In the genomic region with DNA sequence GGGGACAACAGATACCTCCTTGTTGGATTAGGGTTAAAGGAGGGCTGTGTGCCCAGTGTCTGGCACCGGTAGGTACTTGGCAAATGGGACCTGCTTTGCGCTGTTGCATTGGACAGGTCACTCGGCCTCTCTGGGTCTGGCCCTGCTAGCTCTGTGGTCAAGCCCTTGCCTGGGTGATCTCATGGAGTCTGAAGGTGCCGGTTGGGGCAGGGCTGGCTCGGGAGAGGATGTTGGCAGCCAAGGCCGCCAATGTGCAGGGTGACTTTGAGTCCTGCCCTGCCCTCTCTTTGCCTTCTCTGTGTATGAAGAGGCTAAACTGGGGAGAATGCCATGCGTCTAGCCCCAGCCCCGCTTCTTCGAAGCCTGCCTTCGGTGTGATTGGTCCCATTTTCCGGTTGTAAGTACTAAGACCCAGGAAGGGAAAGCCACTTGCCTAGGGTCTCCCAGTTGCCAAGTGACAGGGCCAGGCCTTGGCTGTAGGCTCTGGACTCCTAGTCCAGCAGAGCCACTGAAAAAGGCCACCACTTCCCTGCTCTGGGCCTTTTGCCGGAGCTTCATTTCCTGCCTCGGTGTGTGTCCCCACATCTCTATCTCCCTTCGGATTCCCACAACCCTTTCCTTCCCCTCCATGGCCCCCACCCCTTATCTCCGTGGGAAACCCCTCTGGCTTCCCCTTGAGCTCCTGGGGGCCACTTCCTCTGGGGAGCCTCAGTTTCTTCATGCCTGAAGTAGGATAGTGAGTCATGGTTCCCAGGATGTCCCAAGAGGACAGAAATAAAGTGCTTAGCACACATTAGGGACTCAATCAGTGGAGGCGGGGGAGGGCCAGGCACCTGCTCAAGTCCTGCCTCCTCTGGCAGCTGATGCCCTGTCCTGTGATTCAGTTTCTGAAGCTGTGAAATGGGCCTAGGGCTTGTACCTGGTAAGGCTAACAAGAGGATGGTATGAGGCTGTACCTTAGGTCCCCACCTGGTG, we compare ENCODE assay signal across 2 cellular contexts.
TF ChIP-seq lines count a peak whose summit lies in the region.

No MANE protein-coding gene starts in this region.

TF ChIP-seq in A549, 52 proteins besides CTCF, POLR2A, EP300 and RAD21:
- TF ChIP-seq PHF8 (IDR thresholded peaks at IDR 0.05; ENCODE audit: borderline replicate concordance, low read depth): no peak
- TF ChIP-seq RARB (CRISPR knock-in tag; IDR thresholded peaks at IDR 0.05): no peak
- no peak for TF ChIP-seq FOXS1 (CRISPR knock-in tag; IDR thresholded peaks at IDR 0.05)

TF ChIP-seq in GM12878, 131 proteins besides CTCF, POLR2A, EP300 and RAD21:
- TF ChIP-seq, protein P1, sequence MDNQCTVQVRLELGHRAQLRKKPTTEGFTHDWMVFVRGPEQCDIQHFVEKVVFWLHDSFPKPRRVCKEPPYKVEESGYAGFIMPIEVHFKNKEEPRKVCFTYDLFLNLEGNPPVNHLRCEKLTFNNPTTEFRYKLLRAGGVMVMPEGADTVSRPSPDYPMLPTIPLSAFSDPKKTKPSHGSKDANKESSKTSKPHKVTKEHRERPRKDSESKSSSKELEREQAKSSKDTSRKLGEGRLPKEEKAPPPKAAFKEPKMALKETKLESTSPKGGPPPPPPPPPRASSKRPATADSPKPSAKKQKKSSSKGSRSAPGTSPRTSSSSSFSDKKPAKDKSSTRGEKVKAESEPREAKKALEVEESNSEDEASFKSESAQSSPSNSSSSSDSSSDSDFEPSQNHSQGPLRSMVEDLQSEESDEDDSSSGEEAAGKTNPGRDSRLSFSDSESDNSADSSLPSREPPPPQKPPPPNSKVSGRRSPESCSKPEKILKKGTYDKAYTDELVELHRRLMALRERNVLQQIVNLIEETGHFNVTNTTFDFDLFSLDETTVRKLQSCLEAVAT (IDR thresholded peaks at IDR 0.05): peak; percentile 59; the same call in 1 of the 2 replicates
- TF ChIP-seq SUPT20H (IDR thresholded peaks at IDR 0.05; ENCODE audit: borderline replicate concordance, control insufficient read depth, low read depth, low read length) (no peak), IKZF1 (conservative IDR thresholded peaks at IDR 0.05) (peak; percentile 49), EGR1 (IDR thresholded peaks at IDR 0.05; ENCODE audit: borderline replicate concordance in 1 of 2, low read depth in 2 of 2, low read length in 2 of 2) (0 out of 3 replicates have a peak, but pooled peaks of 1 of the 2 experiments have one; percentile 10), DPF2 (IDR thresholded peaks at IDR 0.05) (0 out of 2 replicates have a peak, but pooled peaks have one; percentile 27), TCF12 (IDR thresholded peaks at IDR 0.05; ENCODE audit: low read depth, low read length) (0 out of 2 replicates have a peak, but pooled peaks have one; percentile 35), SMC3 (IDR thresholded peaks at IDR 0.05; ENCODE audit: borderline replicate concordance, low read length) (peak; percentile 6; the same call in 1 of the 2 replicates), CHD2 (IDR thresholded peaks at IDR 0.05; ENCODE audit: borderline replicate concordance, low read depth, low read length) (0 out of 2 replicates have a peak, but pooled peaks have one; percentile 24), CBX3 (IDR thresholded peaks at IDR 0.05; ENCODE audit: borderline replicate concordance, low read depth) (no peak), IKZF2 (IDR thresholded peaks at IDR 0.05) (peak; percentile 35 to 38; a peak in 2 of 4 replicates), SPI1 (IDR thresholded peaks at IDR 0.05; ENCODE audit: borderline replicate concordance, insufficient read depth, low read depth, low read length) (peak; percentile 20; the same call in 1 of the 2 replicates), RUNX3 (IDR thresholded peaks at IDR 0.05; ENCODE audit: low read length) (0 out of 2 replicates have a peak, but pooled peaks have one; percentile 6), MEF2B (IDR thresholded peaks at IDR 0.05; ENCODE audit: partially characterized antibody, poor library complexity, severe bottlenecking) (peak; percentile 83)
- TF ChIP-seq, protein P2, sequence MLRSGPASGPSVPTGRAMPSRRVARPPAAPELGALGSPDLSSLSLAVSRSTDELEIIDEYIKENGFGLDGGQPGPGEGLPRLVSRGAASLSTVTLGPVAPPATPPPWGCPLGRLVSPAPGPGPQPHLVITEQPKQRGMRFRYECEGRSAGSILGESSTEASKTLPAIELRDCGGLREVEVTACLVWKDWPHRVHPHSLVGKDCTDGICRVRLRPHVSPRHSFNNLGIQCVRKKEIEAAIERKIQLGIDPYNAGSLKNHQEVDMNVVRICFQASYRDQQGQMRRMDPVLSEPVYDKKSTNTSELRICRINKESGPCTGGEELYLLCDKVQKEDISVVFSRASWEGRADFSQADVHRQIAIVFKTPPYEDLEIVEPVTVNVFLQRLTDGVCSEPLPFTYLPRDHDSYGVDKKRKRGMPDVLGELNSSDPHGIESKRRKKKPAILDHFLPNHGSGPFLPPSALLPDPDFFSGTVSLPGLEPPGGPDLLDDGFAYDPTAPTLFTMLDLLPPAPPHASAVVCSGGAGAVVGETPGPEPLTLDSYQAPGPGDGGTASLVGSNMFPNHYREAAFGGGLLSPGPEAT (IDR thresholded peaks at IDR 0.05; ENCODE audit: low read depth): 0 out of 2 replicates have a peak, but pooled peaks have one; percentile 14
- TF ChIP-seq, protein P3, sequence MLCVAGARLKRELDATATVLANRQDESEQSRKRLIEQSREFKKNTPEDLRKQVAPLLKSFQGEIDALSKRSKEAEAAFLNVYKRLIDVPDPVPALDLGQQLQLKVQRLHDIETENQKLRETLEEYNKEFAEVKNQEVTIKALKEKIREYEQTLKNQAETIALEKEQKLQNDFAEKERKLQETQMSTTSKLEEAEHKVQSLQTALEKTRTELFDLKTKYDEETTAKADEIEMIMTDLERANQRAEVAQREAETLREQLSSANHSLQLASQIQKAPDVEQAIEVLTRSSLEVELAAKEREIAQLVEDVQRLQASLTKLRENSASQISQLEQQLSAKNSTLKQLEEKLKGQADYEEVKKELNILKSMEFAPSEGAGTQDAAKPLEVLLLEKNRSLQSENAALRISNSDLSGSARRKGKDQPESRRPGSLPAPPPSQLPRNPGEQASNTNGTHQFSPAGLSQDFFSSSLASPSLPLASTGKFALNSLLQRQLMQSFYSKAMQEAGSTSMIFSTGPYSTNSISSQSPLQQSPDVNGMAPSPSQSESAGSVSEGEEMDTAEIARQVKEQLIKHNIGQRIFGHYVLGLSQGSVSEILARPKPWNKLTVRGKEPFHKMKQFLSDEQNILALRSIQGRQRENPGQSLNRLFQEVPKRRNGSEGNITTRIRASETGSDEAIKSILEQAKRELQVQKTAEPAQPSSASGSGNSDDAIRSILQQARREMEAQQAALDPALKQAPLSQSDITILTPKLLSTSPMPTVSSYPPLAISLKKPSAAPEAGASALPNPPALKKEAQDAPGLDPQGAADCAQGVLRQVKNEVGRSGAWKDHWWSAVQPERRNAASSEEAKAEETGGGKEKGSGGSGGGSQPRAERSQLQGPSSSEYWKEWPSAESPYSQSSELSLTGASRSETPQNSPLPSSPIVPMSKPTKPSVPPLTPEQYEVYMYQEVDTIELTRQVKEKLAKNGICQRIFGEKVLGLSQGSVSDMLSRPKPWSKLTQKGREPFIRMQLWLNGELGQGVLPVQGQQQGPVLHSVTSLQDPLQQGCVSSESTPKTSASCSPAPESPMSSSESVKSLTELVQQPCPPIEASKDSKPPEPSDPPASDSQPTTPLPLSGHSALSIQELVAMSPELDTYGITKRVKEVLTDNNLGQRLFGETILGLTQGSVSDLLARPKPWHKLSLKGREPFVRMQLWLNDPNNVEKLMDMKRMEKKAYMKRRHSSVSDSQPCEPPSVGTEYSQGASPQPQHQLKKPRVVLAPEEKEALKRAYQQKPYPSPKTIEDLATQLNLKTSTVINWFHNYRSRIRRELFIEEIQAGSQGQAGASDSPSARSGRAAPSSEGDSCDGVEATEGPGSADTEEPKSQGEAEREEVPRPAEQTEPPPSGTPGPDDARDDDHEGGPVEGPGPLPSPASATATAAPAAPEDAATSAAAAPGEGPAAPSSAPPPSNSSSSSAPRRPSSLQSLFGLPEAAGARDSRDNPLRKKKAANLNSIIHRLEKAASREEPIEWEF (IDR thresholded peaks at IDR 0.05; ENCODE audit: insufficient replicate concordance, low read depth, low read length): peak; percentile 72
- TF ChIP-seq, protein P4, sequence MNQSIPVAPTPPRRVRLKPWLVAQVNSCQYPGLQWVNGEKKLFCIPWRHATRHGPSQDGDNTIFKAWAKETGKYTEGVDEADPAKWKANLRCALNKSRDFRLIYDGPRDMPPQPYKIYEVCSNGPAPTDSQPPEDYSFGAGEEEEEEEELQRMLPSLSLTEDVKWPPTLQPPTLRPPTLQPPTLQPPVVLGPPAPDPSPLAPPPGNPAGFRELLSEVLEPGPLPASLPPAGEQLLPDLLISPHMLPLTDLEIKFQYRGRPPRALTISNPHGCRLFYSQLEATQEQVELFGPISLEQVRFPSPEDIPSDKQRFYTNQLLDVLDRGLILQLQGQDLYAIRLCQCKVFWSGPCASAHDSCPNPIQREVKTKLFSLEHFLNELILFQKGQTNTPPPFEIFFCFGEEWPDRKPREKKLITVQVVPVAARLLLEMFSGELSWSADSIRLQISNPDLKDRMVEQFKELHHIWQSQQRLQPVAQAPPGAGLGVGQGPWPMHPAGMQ (IDR thresholded peaks at IDR 0.05; ENCODE audit: borderline replicate concordance): no peak
